In genomic region chr2:180970052-180970451, GRCh38 we compare ENCODE assay signal across 17 cellular contexts.
"Had no signal": no experiment of that assay in that cellular context is flagged by ENCODE, and none has a peak within 500 bp of the region (broad histone marks: within the 10 kb centered on the region; RNA-seq: fewer than 3 reads in every experiment).

No MANE protein-coding gene starts in this region.

- DNase-seq: activated CD4-positive, alpha-beta T cell treated with anti-CD3 and anti-CD28 coated beads, Interleukin-2, amount 10 ng/mL, durations not matched to agents 7 days and 5 days; activated CD4-positive, CD25-positive, alpha-beta regulatory T cell; activated CD8-positive, alpha-beta memory T cell treated with anti-CD3 and anti-CD28 coated beads, Interleukin-2, amount 50 U/mL, for 48 hours; activated gamma-delta T cell; activated T-cell treated with anti-CD3 and anti-CD28 coated beads, Interleukin-2, amount 50 U/mL, for 72 hours; amniotic stem cell; dorsolateral prefrontal cortex; endodermal cell; head of caudate nucleus; left colon; lower lobe of right lung; nephron progenitor cell; occipital lobe; psoas muscle; stimulated activated CD4-positive, alpha-beta T cell treated with anti-CD3 and anti-CD28 coated beads, Interleukin-1b, Interleukin-23, amount 100 ng/mL, for 48 hours; stomach; upper lobe of right lung had no signal
